In the genomic region with DNA sequence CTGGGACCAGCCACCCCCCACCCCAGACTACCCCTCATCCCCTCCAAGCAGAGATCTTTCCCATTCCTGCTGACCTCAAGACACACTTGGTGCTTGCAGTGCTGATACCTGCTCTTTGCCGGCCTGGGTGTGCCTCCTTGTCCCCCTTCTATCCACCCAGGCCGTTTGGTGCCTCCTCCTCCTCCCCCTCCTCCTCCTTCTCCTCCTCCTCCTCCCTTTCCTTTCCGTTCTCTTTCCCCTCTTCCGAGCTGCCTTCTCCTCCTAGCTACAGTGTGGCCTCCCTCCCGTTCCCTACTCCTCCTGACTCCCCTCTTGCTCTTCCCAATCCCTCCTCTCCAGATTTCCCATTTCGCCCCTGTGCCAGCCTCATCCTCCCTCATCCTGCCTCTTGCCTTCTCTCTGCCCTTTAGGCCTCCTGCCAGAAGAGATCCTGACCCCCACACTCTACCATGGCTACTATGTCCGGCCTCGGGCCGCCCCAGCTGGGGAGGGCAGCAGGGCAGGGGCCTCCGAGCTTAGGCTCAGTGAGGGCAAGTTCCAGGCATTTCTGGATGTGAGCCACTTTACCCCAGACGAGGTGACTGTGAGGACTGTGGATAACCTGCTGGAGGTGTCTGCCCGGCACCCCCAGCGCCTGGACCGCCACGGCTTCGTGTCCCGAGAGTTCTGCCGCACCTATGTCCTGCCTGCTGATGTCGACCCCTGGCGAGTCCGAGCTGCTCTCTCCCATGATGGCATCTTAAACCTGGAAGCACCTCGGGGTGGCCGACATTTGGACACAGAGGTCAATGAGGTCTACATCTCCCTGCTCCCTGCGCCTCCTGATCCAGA, we compare ENCODE assay signal across 12 cellular contexts. TPM values are rescaled to one million over a fixed set of nuclear protein-coding genes. Genes with fewer than 3 reads are reported as not detected.
DNase-seq lines count a peak whose midpoint lies in the region; ATAC-seq, FAIRE-seq and TF ChIP-seq lines count a peak whose summit lies in the region.
"Had no signal": no experiment of that assay in that cellular context is flagged by ENCODE, and none has a peak within 500 bp of the region (broad histone marks: within the 10 kb centered on the region; RNA-seq: fewer than 3 reads in every experiment).

No MANE protein-coding gene starts in this region.

- H3K4me3 ChIP-seq in H1 (ENCODE audit: extremely low read depth in 1 of 4, insufficient read depth in 2 of 4, low read depth in 3 of 4, low read length in 4 of 4) (no peak overlapping the region), lung (peak overlapping the region; percentile 17), skeletal muscle tissue (ENCODE audit: low read length in 3 of 3) (peak overlapping the region; percentile 80 to 86 (median 82))

- H3K4ac ChIP-seq in H1 (replicated peaks; ENCODE audit: insufficient read length, low read depth, low read length), result no peak overlapping the region

- no peak overlapping the region for H3K56ac ChIP-seq in H1 (replicated peaks; ENCODE audit: insufficient read length, low read depth, low read length)

- peak overlapping the region; percentile 98; the same call in 1 of the 2 replicates for H2BK12ac ChIP-seq in H1 (ENCODE audit: low read depth, low read length)

- H3K79me2 ChIP-seq in H1 (ENCODE audit: control insufficient read depth in 1 of 2, insufficient read depth in 2 of 2, low read length in 2 of 2), result no peaks in the 10 kb centered on the region

- H2AFZ ChIP-seq in H1 (ENCODE audit: low read length), result 0 out of 2 replicates have a peak overlapping the region, but pooled peaks have one; percentile 71

- peak; percentile 41 for DNase-seq in GM03348 (ENCODE audit: low spot score)
- no peak for DNase-seq in H1 (ENCODE audit: low read depth in 1 of 2, low spot score in 2 of 2)
- DNase-seq in lung (ENCODE audit: low spot score), result no peak
- DNase-seq in NCI-H2081 (lab: John Stamatoyannopoulos, UW), result no peak
- DNase-seq in activated CD4-positive, alpha-beta T cell treated with anti-CD3 and anti-CD28 coated beads for 48 hours, result no peak
- no peak for DNase-seq in amniotic stem cell (lab: John Stamatoyannopoulos, UW)
- DNase-seq: Karpas-422; NCI-H524; stimulated activated naive CD4-positive, alpha-beta T cell had no signal

- H4K20me1 ChIP-seq in H1 (replicated peaks in 1 of 2; ENCODE audit: control insufficient read depth in 1 of 2, insufficient read depth in 2 of 2, low read length in 2 of 2), result no peaks in the 10 kb centered on the region

- no peak overlapping the region for H3K18ac ChIP-seq in H1 (ENCODE audit: extremely low read depth, low read length)

- H3K23me2 ChIP-seq in H1 (ENCODE audit: low read depth, low read length), result peaks cover 4% of the 10 kb centered on the region; the same call in 1 of the 2 replicates

- no peak for TF ChIP-seq EP300 in H1 (IDR thresholded peaks at IDR 0.05; ENCODE audit: borderline replicate concordance in 1 of 2, low read depth in 2 of 2, low read length in 2 of 2)

- H3K9ac ChIP-seq in H1 (replicated peaks in 1 of 4; ENCODE audit: extremely low read depth in 1 of 4, low read depth in 3 of 4, low read length in 3 of 4) (no peak overlapping the region), skeletal muscle tissue (ENCODE audit: low read depth in 1 of 3, low read length in 3 of 3) (peak overlapping the region; percentile 92 to 97 (median 95))

- H3K9me3 ChIP-seq in H1 (ENCODE audit: insufficient read depth in 2 of 2, low read depth in 1 of 2, low read length in 1 of 2), result no peaks in the 10 kb centered on the region
- no peaks in the 10 kb centered on the region for H3K9me3 ChIP-seq in lung (ENCODE audit: control insufficient read depth in 2 of 2, insufficient read depth in 1 of 2, low read length in 1 of 2)
- no peaks in the 10 kb centered on the region for H3K9me3 ChIP-seq in skeletal muscle tissue (ENCODE audit: control insufficient read depth in 3 of 3, low read length in 3 of 3)

- no peak overlapping the region for H4K5ac ChIP-seq in H1 (ENCODE audit: insufficient read length, low read depth, low read length)

- no peak for TF ChIP-seq CTCF in H1 (IDR thresholded peaks at IDR 0.05; ENCODE audit: control extremely low read depth in 1 of 3, insufficient read depth in 1 of 3, low read depth in 1 of 3, low read length in 3 of 3)
- no peak for TF ChIP-seq CTCF in lung (IDR thresholded peaks at IDR 0.05; ENCODE audit: control extremely low read depth, extremely low read depth)

- peak overlapping the region; percentile 29 for H4K91ac ChIP-seq in H1 (replicated peaks; ENCODE audit: insufficient read length, low read length)

- no peak overlapping the region; the same call in 1 of the 2 replicates for H4K8ac ChIP-seq in H1 (ENCODE audit: extremely low read depth, insufficient read depth, low read length)

- peak overlapping the region; percentile 77; the same call in 1 of the 2 replicates for H2AK5ac ChIP-seq in H1 (ENCODE audit: low read depth, low read length)

- H3K79me1 ChIP-seq in H1 (ENCODE audit: low read depth, low read length), result no peaks in the 10 kb centered on the region

- POLR2A ChIA-PET in H1 (lab: Charles Lee; ENCODE audit: partially characterized antibody), result interaction anchor here (2.3 kb wide), 1 partner anchor 13 kb away, joined by 8 read pairs; no protein-coding TSS in a partner anchor

- TF ChIP-seq RAD21 in H1 (IDR thresholded peaks at IDR 0.05 in 1 of 2, conservative IDR thresholded peaks at IDR 0.05 in 1 of 2; ENCODE audit: low read depth in 2 of 2, low read length in 2 of 2), result no peak

- CTCF ChIA-PET in H1 (lab: Charles Lee; ENCODE audit: partially characterized antibody), result interaction anchor here (0.8 to 3.5 kb wide), 8 partner anchors 10 to 84 kb away, joined by 3 to 23 read pairs (median 4); no protein-coding TSS in a partner anchor

- H3K4me2 ChIP-seq in H1 (ENCODE audit: insufficient read depth in 1 of 2, low read depth in 2 of 2, low read length in 2 of 2), result 0 out of 4 replicates have a peak overlapping the region, but pooled peaks of 1 of the 2 experiments have one; percentile 5

- H3K27me3 ChIP-seq in H1 (replicated peaks in 1 of 4; ENCODE audit: control insufficient read depth in 3 of 4, extremely low read depth in 1 of 4, insufficient read depth in 3 of 4, low read length in 3 of 4) (no peaks in the 10 kb centered on the region), lung (ENCODE audit: control insufficient read depth, insufficient read depth) (no peaks in the 10 kb centered on the region), skeletal muscle tissue (ENCODE audit: control insufficient read depth in 3 of 3, insufficient read depth in 3 of 3, low read length in 3 of 3) (no peaks in the 10 kb centered on the region)

- H2BK15ac ChIP-seq in H1 (ENCODE audit: low read length), result no peak overlapping the region

- 90% methylated on average over 24 of the region's 24 CpGs; no CpG with 5 or more reads in 1 of the 2 experiments for WGBS in H1 (ENCODE audit: extremely low coverage in 1 of 2, insufficient coverage in 1 of 2, insufficient read length in 1 of 2, insufficient replicate concordance in 2 of 2, low coverage in 1 of 2, low lambda C conversion rate in 2 of 2, missing lambda C conversion rate in 1 of 2), 2 experiments
- 69 to 74% methylated on average over 24 of the region's 24 CpGs for WGBS in lung, 2 donors

- H2BK5ac ChIP-seq in H1 (ENCODE audit: low read depth, low read length), result peak overlapping the region; percentile 61; the same call in 1 of the 2 replicates

- no peak for ATAC-seq in lung (ENCODE audit: insufficient read depth, low FRiP score)
- no peak for ATAC-seq in HG03521 (IDR thresholded peaks at IDR 0.05; ENCODE audit: unreplicated experiment)

- H3K27ac ChIP-seq in H1 (ENCODE audit: low read depth, low read length) (no peak overlapping the region), lung (ENCODE audit: low read depth in 1 of 2, low read length in 1 of 2) (peak overlapping the region; percentile 52 to 88), skeletal muscle tissue (ENCODE audit: low read depth, low read length) (peak overlapping the region; percentile 98)

- no peak overlapping the region for H3K23ac ChIP-seq in H1 (ENCODE audit: insufficient read length)

- no peak for FAIRE-seq in H1 (lab: Jason Lieb, UNC)

- H3K36me3 ChIP-seq in H1 (ENCODE audit: control insufficient read depth in 2 of 4, insufficient read depth in 4 of 4, low read length in 3 of 4) (no peaks in the 10 kb centered on the region), lung (ENCODE audit: control insufficient read depth in 2 of 2, insufficient read depth in 2 of 2, low read length in 2 of 2) (peaks cover 0 to 6% of the 10 kb centered on the region in 2 donors), skeletal muscle tissue (ENCODE audit: control insufficient read depth in 3 of 3, insufficient read depth in 3 of 3, low read length in 3 of 3) (peaks cover 24 to 28% (median 26%) of the 10 kb centered on the region in 3 donors)

- H3K4me1 ChIP-seq in H1 (replicated peaks in 1 of 4; ENCODE audit: control insufficient read depth in 3 of 4, insufficient read depth in 4 of 4, low read length in 3 of 4) (peaks cover under 1 to 15% (median 9%) of the 10 kb centered on the region in 4 experiments), lung (ENCODE audit: control insufficient read depth in 2 of 2, insufficient read depth in 2 of 2, low read length in 2 of 2) (no peaks in the 10 kb centered on the region), skeletal muscle tissue (ENCODE audit: control insufficient read depth in 3 of 3, insufficient read depth in 3 of 3, low read length in 3 of 3) (peaks cover 31 to 60% (median 33%) of the 10 kb centered on the region in 3 donors)

- no peak overlapping the region; the same call in 1 of the 2 replicates for H2BK20ac ChIP-seq in H1 (ENCODE audit: low read length)

- no peak overlapping the region for H3K14ac ChIP-seq in H1 (ENCODE audit: insufficient read length)

- H2BK120ac ChIP-seq in H1 (replicated peaks; ENCODE audit: low read depth, low read length), result no peak overlapping the region

- TF ChIP-seq POLR2A in H1 (IDR thresholded peaks at IDR 0.05; ENCODE audit: control extremely low read depth in 1 of 2, low read depth in 2 of 2, low read length in 2 of 2), result no peak

RNA-seq across cellular contexts. Expression of gene HSPB2, which starts 0.7 kb away (rescaled TPM):
- total RNA-seq in H1 (2021; fragmentation: NEBNext Ultra II Directional; extraction: Animal tissue kit (Norgen Biotek cat#: 25700)), result 0.32 and 1.0 TPM in 2 replicates
- polyA plus RNA-seq in H1 (2011; rRNA removed) (0.86 and 1.4 TPM in 2 replicates), lung (1 to 10 TPM; 2.9 to 5.4 TPM)
- polyA plus RNA-seq in H1 (2011; cell fraction: cytosol; rRNA removed), result 0.66 TPM
- 0.77 TPM for polyA plus RNA-seq in H1 (2011; cell fraction: nucleus; rRNA removed)
- 0.44 to 0.58 TPM (median 0.51 TPM) in 3 of 4 replicates, not detected in the other for polyA plus RNA-seq in H1 (2012, experiment 1 of 2)
- polyA plus RNA-seq in H1 (2012, experiment 2 of 2), result 0.39 TPM
- 0.08 TPM for polyA plus RNA-seq in H1 (2013, experiment 1 of 2)
- polyA plus RNA-seq in H1 (2013, experiment 2 of 2), result 0.31 TPM
- 0.32 TPM in 1 of 2 replicates, not detected in the other for polyA minus RNA-seq in H1 (2011; rRNA and poly(A)+ RNA removed)
- not detected for polyA minus RNA-seq in H1 (2011; cell fraction: cytosol; rRNA and poly(A)+ RNA removed)
- polyA minus RNA-seq in H1 (2011; cell fraction: nucleus; rRNA and poly(A)+ RNA removed), result not detected
- total RNA-seq in lung (1 to 10 TPM in 1 of 2 donors, under 1 TPM in 1; 0.65 to 4.8 TPM), skeletal muscle tissue (16.7 TPM)
- total RNA-seq: T-helper 1 cell treated with Interleukin-12 subunit alpha and Interleukin-12 subunit beta and Interleukin-4 antibody, amounts not matched to agents 30 ng/mL and 1 ng/mL, for 36 hours had no signal

RNA-seq across cellular contexts. Expression of gene CRYAB, which starts 1.7 kb away (rescaled TPM):
- total RNA-seq in H1 (2021; fragmentation: NEBNext Ultra II Directional; extraction: Animal tissue kit (Norgen Biotek cat#: 25700)), result 2.0 and 4.0 TPM in 2 replicates
- polyA plus RNA-seq in H1 (2011; rRNA removed) (1.9 and 2.9 TPM in 2 replicates), lung (10 to 100 TPM; 60.8 to 73.0 TPM)
- 1.4 TPM for polyA plus RNA-seq in H1 (2011; cell fraction: cytosol; rRNA removed)
- 2.9 TPM for polyA plus RNA-seq in H1 (2011; cell fraction: nucleus; rRNA removed)
- polyA plus RNA-seq in H1 (2012, experiment 1 of 2), result 1.6 to 4.0 TPM (median 2.3 TPM) in 4 replicates
- 2.0 TPM for polyA plus RNA-seq in H1 (2012, experiment 2 of 2)
- 1.6 TPM for polyA plus RNA-seq in H1 (2013, experiment 1 of 2)
- 2.0 TPM for polyA plus RNA-seq in H1 (2013, experiment 2 of 2)
- 0.34 and 0.69 TPM in 2 replicates for polyA minus RNA-seq in H1 (2011; rRNA and poly(A)+ RNA removed)
- not detected for polyA minus RNA-seq in H1 (2011; cell fraction: cytosol; rRNA and poly(A)+ RNA removed)
- polyA minus RNA-seq in H1 (2011; cell fraction: nucleus; rRNA and poly(A)+ RNA removed), result not detected
- total RNA-seq in lung (10 to 100 TPM; 12.0 to 60.8 TPM), skeletal muscle tissue (37.6 TPM)

RNA-seq across cellular contexts. Expression of gene C11orf52, which starts 5.5 kb away (rescaled TPM):
- 1.7 and 2.2 TPM in 2 replicates for total RNA-seq in H1 (2021; fragmentation: NEBNext Ultra II Directional; extraction: Animal tissue kit (Norgen Biotek cat#: 25700))
- 2.7 and 3.4 TPM in 2 replicates for polyA plus RNA-seq in H1 (2011; rRNA removed)
- 3.1 TPM for polyA plus RNA-seq in H1 (2011; cell fraction: cytosol; rRNA removed)
- 5.2 TPM for polyA plus RNA-seq in H1 (2011; cell fraction: nucleus; rRNA removed)
- 2.0 to 3.5 TPM (median 3.1 TPM) in 4 replicates for polyA plus RNA-seq in H1 (2012, experiment 1 of 2)
- 2.5 TPM for polyA plus RNA-seq in H1 (2012, experiment 2 of 2)
- 1.5 TPM for polyA plus RNA-seq in H1 (2013, experiment 1 of 2)
- 1.5 TPM for polyA plus RNA-seq in H1 (2013, experiment 2 of 2)
- 1.7 and 2.3 TPM in 2 replicates for polyA minus RNA-seq in H1 (2011; rRNA and poly(A)+ RNA removed)
- 2.2 TPM for polyA minus RNA-seq in H1 (2011; cell fraction: cytosol; rRNA and poly(A)+ RNA removed)
- 2.0 TPM for polyA minus RNA-seq in H1 (2011; cell fraction: nucleus; rRNA and poly(A)+ RNA removed)
- total RNA-seq in lung, result 10 to 100 TPM; 11.1 to 16.0 TPM
- 10 to 100 TPM; 14.6 to 20.4 TPM for polyA plus RNA-seq in lung
- total RNA-seq in skeletal muscle tissue, result 0.52 TPM
- total RNA-seq: T-helper 1 cell treated with Interleukin-12 subunit alpha and Interleukin-12 subunit beta and Interleukin-4 antibody, amounts not matched to agents 30 ng/mL and 1 ng/mL, for 36 hours had no signal

RNA-seq across cellular contexts. Expression of gene DIXDC1, which starts 23.9 kb away (rescaled TPM):
- 15.4 and 17.1 TPM in 2 replicates for total RNA-seq in H1 (2021; fragmentation: NEBNext Ultra II Directional; extraction: Animal tissue kit (Norgen Biotek cat#: 25700))
- 4.8 and 5.9 TPM in 2 replicates for polyA plus RNA-seq in H1 (2011; rRNA removed)
- polyA plus RNA-seq in H1 (2011; cell fraction: cytosol; rRNA removed), result 8.9 TPM
- 8.7 TPM for polyA plus RNA-seq in H1 (2011; cell fraction: nucleus; rRNA removed)
- polyA plus RNA-seq in H1 (2012, experiment 1 of 2), result 8.7 to 9.8 TPM (median 9.4 TPM) in 4 replicates
- polyA plus RNA-seq in H1 (2012, experiment 2 of 2), result 1.2 TPM
- 7.7 TPM for polyA plus RNA-seq in H1 (2013, experiment 1 of 2)
- 6.8 TPM for polyA plus RNA-seq in H1 (2013, experiment 2 of 2)
- 20.2 and 24.9 TPM in 2 replicates for polyA minus RNA-seq in H1 (2011; rRNA and poly(A)+ RNA removed)
- 11.9 TPM for polyA minus RNA-seq in H1 (2011; cell fraction: cytosol; rRNA and poly(A)+ RNA removed)
- 26.2 TPM for polyA minus RNA-seq in H1 (2011; cell fraction: nucleus; rRNA and poly(A)+ RNA removed)
- 10 to 100 TPM; 17.2 to 32.1 TPM for total RNA-seq in lung
- polyA plus RNA-seq in lung, result 1 to 10 TPM; 3.1 to 3.9 TPM
- 23.0 TPM for total RNA-seq in skeletal muscle tissue

RNA-seq across cellular contexts. Expression of gene CFAP68, which starts 33.9 kb away (rescaled TPM):
- 21.4 and 22.6 TPM in 2 replicates for total RNA-seq in H1 (2021; fragmentation: NEBNext Ultra II Directional; extraction: Animal tissue kit (Norgen Biotek cat#: 25700))
- polyA plus RNA-seq in H1 (2011; rRNA removed) (28.7 and 43.1 TPM in 2 replicates), lung (10 to 100 TPM; 15.2 to 49.0 TPM)
- 29.0 TPM for polyA plus RNA-seq in H1 (2011; cell fraction: cytosol; rRNA removed)
- 20.6 TPM for polyA plus RNA-seq in H1 (2011; cell fraction: nucleus; rRNA removed)
- 31.1 to 42.7 TPM (median 37.9 TPM) in 4 replicates for polyA plus RNA-seq in H1 (2012, experiment 1 of 2)
- 12.3 TPM for polyA plus RNA-seq in H1 (2012, experiment 2 of 2)
- 44.8 TPM for polyA plus RNA-seq in H1 (2013, experiment 1 of 2)
- polyA plus RNA-seq in H1 (2013, experiment 2 of 2), result 49.2 TPM
- polyA minus RNA-seq in H1 (2011; rRNA and poly(A)+ RNA removed), result 24.7 and 47.9 TPM in 2 replicates
- 7.2 TPM for polyA minus RNA-seq in H1 (2011; cell fraction: cytosol; rRNA and poly(A)+ RNA removed)
- 13.5 TPM for polyA minus RNA-seq in H1 (2011; cell fraction: nucleus; rRNA and poly(A)+ RNA removed)
- total RNA-seq in lung (10 to 100 TPM; 17.5 to 27.4 TPM), skeletal muscle tissue (6.8 TPM)

Comparison
In these comparisons a context has a peak if more than half of its experiments do, and no peak if none do; other contexts are left out.
1. H3K4me3 ChIP-seq: peak in lung (single experiment) and skeletal muscle tissue (3 of 3); none in H1 (0 of 4).
2. H3K9ac ChIP-seq: peak in skeletal muscle tissue (3 of 3); none in H1 (0 of 4).